ENCODE assay signal across 26 cellular contexts in genomic region chr1:67336157-67336556, GRCh38. TPM values are rescaled to one million over a fixed set of nuclear protein-coding genes. Genes with fewer than 3 reads are reported as not detected.
DNase-seq lines count a peak whose midpoint lies in the region; ATAC-seq and TF ChIP-seq lines count a peak whose summit lies in the region.
"Had no signal": no experiment of that assay in that cellular context is flagged by ENCODE, and none has a peak within 500 bp of the region (broad histone marks: within the 10 kb centered on the region; RNA-seq: fewer than 3 reads in every experiment).

No MANE protein-coding gene starts in this region.

- H3K4me1 Mint-ChIP-seq in CD8-positive, alpha-beta T cell (ENCODE audit: low read depth) = peaks cover 57% of the 10 kb centered on the region
- peaks cover 91% of the 10 kb centered on the region for H3K4me1 Mint-ChIP-seq in activated CD4-positive, alpha-beta memory T cell treated with anti-CD3 and anti-CD28 coated beads for 36 hours (ENCODE audit: low read depth)
- H3K4me1 Mint-ChIP-seq in central memory CD8-positive, alpha-beta T cell = peaks cover 62% of the 10 kb centered on the region

- H3K27ac ChIP-seq in BLaER1 (no peak overlapping the region), SK-N-SH (ENCODE audit: low read depth in 2 of 2, low read length in 1 of 2) (no peak overlapping the region)
- no peak overlapping the region for H3K27ac ChIP-seq in CD8-positive, alpha-beta T cell (ENCODE audit: low read depth, low read length)
- H3K27ac ChIP-seq: cardiac muscle cell, transverse colon, VCaP had no signal

- no peak for TF ChIP-seq EP300 in SK-N-SH (IDR thresholded peaks at IDR 0.05; ENCODE audit: borderline replicate concordance in 1 of 2, low read depth in 1 of 2, low read length in 1 of 2)

- H3K9me3 Mint-ChIP-seq in CD8-positive, alpha-beta T cell = no peaks in the 10 kb centered on the region
- no peaks in the 10 kb centered on the region for H3K9me3 Mint-ChIP-seq in activated CD4-positive, alpha-beta memory T cell treated with anti-CD3 and anti-CD28 coated beads for 36 hours
- no peaks in the 10 kb centered on the region for H3K9me3 Mint-ChIP-seq in central memory CD8-positive, alpha-beta T cell
- H3K9me3 Mint-ChIP-seq: IgD-negative memory B cell had no signal

- no peak for TF ChIP-seq RAD21 in SK-N-SH (IDR thresholded peaks at IDR 0.05; ENCODE audit: low read length)

- intact Hi-C loops in CD8-positive, alpha-beta T cell (cut with DNase I, micrococcal nuclease) = no loop called here
- intact Hi-C loops in activated CD4-positive, alpha-beta memory T cell treated with anti-CD3 and anti-CD28 coated beads for 36 hours (cut with micrococcal nuclease) = loop anchor here (5.0 to 10.0 kb wide), 5 partner anchors 104 to 1001 kb away; no protein-coding TSS in a partner anchor

- no peak overlapping the region for H2AFZ ChIP-seq in SK-N-SH (ENCODE audit: low read depth)

- no peaks in the 10 kb centered on the region for H3K27me3 Mint-ChIP-seq in CD8-positive, alpha-beta T cell (ENCODE audit: low read depth)
- H3K27me3 Mint-ChIP-seq in activated CD4-positive, alpha-beta memory T cell treated with anti-CD3 and anti-CD28 coated beads for 36 hours = no peaks in the 10 kb centered on the region
- H3K27me3 Mint-ChIP-seq in central memory CD8-positive, alpha-beta T cell = no peaks in the 10 kb centered on the region

- POLR2A ChIA-PET in CD8-positive, alpha-beta T cell (lab: Charles Lee) = no interaction called here
- POLR2A ChIA-PET in activated CD4-positive, alpha-beta memory T cell treated with anti-CD3 and anti-CD28 coated beads for 36 hours (lab: Charles Lee) = interaction anchor here (1.0 to 2.6 kb wide), 4 partner anchors 17 to 348 kb away, joined by 3 to 11 read pairs (median 4); partner anchors contain the start of genes GADD45A and SERBP1
- POLR2A ChIA-PET in SK-N-SH (lab: Yijun Ruan, JAX) = no interaction called here

- H3K9ac ChIP-seq in BLaER1 (no peak overlapping the region), SK-N-SH (no peak overlapping the region)

- H3K36me3 Mint-ChIP-seq in CD8-positive, alpha-beta T cell = no peaks in the 10 kb centered on the region
- peaks cover 55% of the 10 kb centered on the region for H3K36me3 Mint-ChIP-seq in activated CD4-positive, alpha-beta memory T cell treated with anti-CD3 and anti-CD28 coated beads for 36 hours
- peaks cover 5% of the 10 kb centered on the region for H3K36me3 Mint-ChIP-seq in central memory CD8-positive, alpha-beta T cell (ENCODE audit: insufficient read depth)
- H3K36me3 Mint-ChIP-seq: IgD-negative memory B cell had no signal

- ATAC-seq in CD8-positive, alpha-beta T cell = peak; percentile 23
- no peak for ATAC-seq in central memory CD8-positive, alpha-beta T cell (replicated peaks; ENCODE audit: extremely low read depth, poor library complexity, severe bottlenecking)
- no peak for ATAC-seq in HG03342 (IDR thresholded peaks at IDR 0.05; ENCODE audit: unreplicated experiment)

- H3K4me1 ChIP-seq in BLaER1 = peaks cover 48% of the 10 kb centered on the region
- H3K4me1 ChIP-seq in CD8-positive, alpha-beta T cell (ENCODE audit: insufficient read depth, low read length) = peaks cover 25% of the 10 kb centered on the region
- H3K4me1 ChIP-seq in SK-N-SH (ENCODE audit: control insufficient read depth in 1 of 2, insufficient read depth in 2 of 2, low read depth in 1 of 2, low read length in 1 of 2) = peaks cover 0 to 4% of the 10 kb centered on the region in 2 experiments; a peak in 1 of 4 replicates

- 0 out of 2 replicates have a peak overlapping the region, but pooled peaks have one; percentile 0 for H3K4me2 ChIP-seq in BLaER1
- H3K4me2 ChIP-seq in SK-N-SH = no peak overlapping the region
- H3K4me2 ChIP-seq: smooth muscle cell had no signal

- DNase-seq in CD8-positive, alpha-beta T cell = no peak
- DNase-seq in activated CD4-positive, alpha-beta memory T cell treated with anti-CD3 and anti-CD28 coated beads for 36 hours = no peak
- no peak for DNase-seq in central memory CD8-positive, alpha-beta T cell (ENCODE audit: low spot score in 2 of 2)
- DNase-seq in mesenteric fat pad (ENCODE audit: low spot score) (no peak), SK-N-SH (no peak), SW 1271 (lab: John Stamatoyannopoulos, UW) (no peak)
- DNase-seq: anterior cingulate cortex; COR-L47; dermis blood vessel endothelial cell; DMS79 treated with DMSO at 0.1 percent for 48 hours; glutamatergic neuron; mammary epithelial cell; NCI-H2107; NCI-H446 treated with DMSO at 0.1 percent for 48 hours; occipital lobe; stimulated activated CD4-positive, alpha-beta T cell treated with anti-CD3 and anti-CD28 coated beads, Interleukin-4, amount 100 ng/mL, for 1 hour had no signal

- 85% methylated on average over 5 of the region's 5 CpGs for whole genome bisulfite sequencing in SK-N-SH (ENCODE audit: low lambda C conversion rate)

- TF ChIP-seq CTCF in CD8-positive, alpha-beta T cell (IDR thresholded peaks at IDR 0.05) = no peak
- no peak for TF ChIP-seq CTCF in SK-N-SH (IDR thresholded peaks at IDR 0.05)

- no peaks in the 10 kb centered on the region for H3K9me2 ChIP-seq in SK-N-SH

- peaks cover 94% of the 10 kb centered on the region for H3K36me3 ChIP-seq in BLaER1
- H3K36me3 ChIP-seq in CD8-positive, alpha-beta T cell (ENCODE audit: insufficient read depth, low read length) = no peaks in the 10 kb centered on the region
- H3K36me3 ChIP-seq in SK-N-SH (replicated peaks in 1 of 2; ENCODE audit: control insufficient read depth in 1 of 2, insufficient read depth in 2 of 2, low read length in 1 of 2) = no peaks in the 10 kb centered on the region
- H3K36me3 ChIP-seq: cardiac muscle cell, Peyer's patch, transverse colon had no signal

- H3K4me3 ChIP-seq in BLaER1 = no peak overlapping the region
- no peak overlapping the region for H3K4me3 ChIP-seq in CD8-positive, alpha-beta T cell (ENCODE audit: low read depth, low read length)
- no peak overlapping the region for H3K4me3 ChIP-seq in SK-N-SH (ENCODE audit: low read depth in 2 of 2, low read length in 1 of 2)
- H3K4me3 ChIP-seq: cardiac muscle cell, Peyer's patch, smooth muscle cell, transverse colon had no signal

- H3F3A ChIP-seq in SK-N-SH (replicated peaks; ENCODE audit: insufficient read depth) = peaks cover 18% of the 10 kb centered on the region

- no peaks in the 10 kb centered on the region for H4K20me1 ChIP-seq in BLaER1
- no peaks in the 10 kb centered on the region for H4K20me1 ChIP-seq in SK-N-SH (ENCODE audit: insufficient read depth)

- H3K9me3 ChIP-seq in BLaER1 (no peaks in the 10 kb centered on the region), SK-N-SH (no peaks in the 10 kb centered on the region)
- no peaks in the 10 kb centered on the region for H3K9me3 ChIP-seq in CD8-positive, alpha-beta T cell (ENCODE audit: low read length)
- H3K9me3 ChIP-seq: Peyer's patch, transverse colon had no signal

- H3K4me3 Mint-ChIP-seq in CD8-positive, alpha-beta T cell = peak overlapping the region; percentile 50
- peak overlapping the region; percentile 14 for H3K4me3 Mint-ChIP-seq in activated CD4-positive, alpha-beta memory T cell treated with anti-CD3 and anti-CD28 coated beads for 36 hours
- H3K4me3 Mint-ChIP-seq in central memory CD8-positive, alpha-beta T cell = peak overlapping the region; percentile 44
- H3K4me3 Mint-ChIP-seq: IgD-negative memory B cell had no signal

- H3K27ac Mint-ChIP-seq in CD8-positive, alpha-beta T cell = peak overlapping the region; percentile 72
- H3K27ac Mint-ChIP-seq in activated CD4-positive, alpha-beta memory T cell treated with anti-CD3 and anti-CD28 coated beads for 36 hours = peak overlapping the region; percentile 82
- peak overlapping the region; percentile 83 for H3K27ac Mint-ChIP-seq in central memory CD8-positive, alpha-beta T cell (ENCODE audit: low read depth)

- CTCF ChIA-PET in CD8-positive, alpha-beta T cell (lab: Charles Lee) = interaction anchor here (0.7 to 0.9 kb wide), 2 partner anchors 11 kb away, joined by 4 read pairs; no protein-coding TSS in a partner anchor
- CTCF ChIA-PET in activated CD4-positive, alpha-beta memory T cell treated with anti-CD3 and anti-CD28 coated beads for 36 hours (lab: Charles Lee) = interaction anchor here (1.0 to 1.6 kb wide), 4 partner anchors 14 to 124 kb away, joined by 3 to 4 read pairs (median 3); no protein-coding TSS in a partner anchor
- CTCF ChIA-PET in SK-N-SH (lab: Yijun Ruan, JAX) = interaction anchor here (1.9 kb wide), 1 partner anchor 164 kb away, joined by 7 read pairs; no protein-coding TSS in a partner anchor

- H3K79me2 ChIP-seq in SK-N-SH (ENCODE audit: insufficient read depth) = no peaks in the 10 kb centered on the region

- H3K27me3 ChIP-seq in BLaER1 = no peaks in the 10 kb centered on the region
- H3K27me3 ChIP-seq in CD8-positive, alpha-beta T cell (ENCODE audit: insufficient read depth, low read length) = no peaks in the 10 kb centered on the region
- no peaks in the 10 kb centered on the region for H3K27me3 ChIP-seq in SK-N-SH (ENCODE audit: insufficient read depth)
- H3K27me3 ChIP-seq: cardiac muscle cell, Peyer's patch, transverse colon had no signal

TF ChIP-seq in SK-N-SH, 30 proteins besides CTCF, POLR2A, EP300 and RAD21:
- TF ChIP-seq MXI1 (IDR thresholded peaks at IDR 0.05; ENCODE audit: low read depth, low read length) = no peak
- TF ChIP-seq GABPA (IDR thresholded peaks at IDR 0.05; ENCODE audit: low read depth) = no peak
- TF ChIP-seq IRF3 (IDR thresholded peaks at IDR 0.05; ENCODE audit: low read depth, low read length) = no peak
- TF ChIP-seq JUND (IDR thresholded peaks at IDR 0.05) = no peak
- no peak for TF ChIP-seq SIN3A (IDR thresholded peaks at IDR 0.05; ENCODE audit: borderline replicate concordance, low read depth, low read length)
- TF ChIP-seq ELF1 (IDR thresholded peaks at IDR 0.05) = no peak
- no peak for TF ChIP-seq FOXM1 (IDR thresholded peaks at IDR 0.05; ENCODE audit: low read depth)
- no peak for TF ChIP-seq SMC3 (IDR thresholded peaks at IDR 0.05; ENCODE audit: low read depth, low read length)
- no peak for TF ChIP-seq FOSL2 (IDR thresholded peaks at IDR 0.05; ENCODE audit: borderline replicate concordance, low read depth)
- no peak for TF ChIP-seq GATA2 (CRISPR knock-in tag; IDR thresholded peaks at IDR 0.05)

RNA-seq across cellular contexts. Expression of gene IL12RB2, which starts 28.5 kb away (rescaled TPM):
- total RNA-seq in CD8-positive, alpha-beta T cell = 1 to 10 TPM; 1.5 to 2.2 TPM
- total RNA-seq in activated CD4-positive, alpha-beta memory T cell treated with anti-CD3 and anti-CD28 coated beads for 36 hours = 10 to 100 TPM; 86.9 to 90.7 TPM
- total RNA-seq in mesenteric fat pad = 3.4 TPM
- polyA plus RNA-seq in SK-N-SH (2012; rRNA removed) = not detected in 2 replicates
- polyA plus RNA-seq in SK-N-SH (2012; cell fraction: cytosol; rRNA removed) = under 0.01 and 0.03 TPM in 2 replicates
- polyA plus RNA-seq in SK-N-SH (2012; cell fraction: nucleus; rRNA removed) = not detected in 2 replicates
- total RNA-seq: cardiac muscle cell, dermis blood vessel endothelial cell, H4, MCF 10A, smooth muscle cell had no signal
- polyA plus RNA-seq: smooth muscle cell had no signal

Comparison
In these comparisons a context has a peak if more than half of its experiments do, and no peak if none do; other contexts are left out.
1. RNA of gene IL12RB2, which starts 28.5 kb away (total RNA-seq): 86.9 to 90.7 TPM in activated CD4-positive, alpha-beta memory T cell treated with anti-CD3 and anti-CD28 coated beads for 36 hours; 3.4 TPM in mesenteric fat pad (single experiment) and 1.5 to 2.2 TPM in CD8-positive, alpha-beta T cell; every median in the first group is over 10 times any median in the second.
2. Peak in every context shown above with its lines, with median percentiles within 50 percentile points of each other: H3K27ac Mint-ChIP-seq and H3K4me3 Mint-ChIP-seq.